ENCODE assay signal across 8 cellular contexts in genomic region chr10:87095241-87095945, GRCh38. TPM values are rescaled to one million over a fixed set of nuclear protein-coding genes. Genes with fewer than 3 reads are reported as not detected.
DNase-seq lines count a peak whose midpoint lies in the region; ATAC-seq lines count a peak whose summit lies in the region.

No MANE protein-coding gene starts in this region.

- peak overlapping the region; percentile 57 for H2BK5ac ChIP-seq in mesendoderm (ENCODE audit: low read length)

- peak overlapping the region; percentile 6 for H2AK5ac ChIP-seq in mesendoderm (ENCODE audit: low read length)

- H3K4ac ChIP-seq in mesendoderm (ENCODE audit: low read depth, low read length), result peak overlapping the region; percentile 70

- H2BK15ac ChIP-seq in mesendoderm (replicated peaks; ENCODE audit: low read depth), result no peak overlapping the region

- ATAC-seq in GM18508 (IDR thresholded peaks at IDR 0.05; ENCODE audit: insufficient read depth, unreplicated experiment) (peak; percentile 26), HG02973 (IDR thresholded peaks at IDR 0.05; ENCODE audit: unreplicated experiment) (peak; percentile 48)

- no CpG with 5 or more reads among the region's 59 CpGs for WGBS in mesendoderm (ENCODE audit: extremely low coverage, insufficient coverage, low lambda C conversion rate)

- peak overlapping the region; percentile 71 for H3K4me3 ChIP-seq in effector memory CD4-positive, alpha-beta T cell (ENCODE audit: insufficient read depth, low read depth, low read length, poor library complexity, severe bottlenecking)
- H3K4me3 ChIP-seq in mesendoderm (ENCODE audit: low read length), result peak overlapping the region; percentile 88

- H3K27me3 ChIP-seq in effector memory CD4-positive, alpha-beta T cell (replicated peaks; ENCODE audit: control insufficient read depth, insufficient read depth, low read length, poor library complexity, severe bottlenecking), result no peaks in the 10 kb centered on the region
- no peaks in the 10 kb centered on the region for H3K27me3 ChIP-seq in mesendoderm (ENCODE audit: insufficient read depth, low read length, poor library complexity)

- H3K18ac ChIP-seq in mesendoderm (ENCODE audit: low read length), result peak overlapping the region; percentile 81

- peaks cover 4% of the 10 kb centered on the region for H3K79me1 ChIP-seq in mesendoderm (ENCODE audit: low read length)

- H3K4me2 ChIP-seq in mesendoderm (ENCODE audit: low read length), result peak overlapping the region; percentile 63

- DNase-seq in A172 (ENCODE audit: low spot score) (peak; percentile 71), NCI-H526 (lab: John Stamatoyannopoulos, UW) (peak; percentile 8 to 71), mesendoderm (peak; percentile 84)
- peak; percentile 93 for DNase-seq in activated CD8-positive, alpha-beta memory T cell treated with anti-CD3 and anti-CD28 coated beads for 24 hours
- peak; percentile 67 to 71 (median 70) for DNase-seq in effector memory CD4-positive, alpha-beta T cell
- peak; percentile 48 for DNase-seq in stimulated activated CD8-positive, alpha-beta memory T cell treated with anti-CD3 and anti-CD28 coated beads, Interleukin-15, amount 100 ng/mL, for 24 hours (ENCODE audit: low read depth)

- no peak overlapping the region for H4K5ac ChIP-seq in mesendoderm (ENCODE audit: low read length)

- no peak overlapping the region for H4K8ac ChIP-seq in mesendoderm (ENCODE audit: low read depth, low read length)

- H3K79me2 ChIP-seq in mesendoderm (ENCODE audit: control insufficient read depth, insufficient read depth, low read length), result peaks cover 25% of the 10 kb centered on the region

- H2BK120ac ChIP-seq in mesendoderm (ENCODE audit: low read depth, low read length), result no peak overlapping the region

- peak overlapping the region; percentile 95 for H3K23ac ChIP-seq in mesendoderm (ENCODE audit: low read length)

- H3K36me3 ChIP-seq in effector memory CD4-positive, alpha-beta T cell (ENCODE audit: control insufficient read depth, insufficient read depth, low read length), result no peaks in the 10 kb centered on the region
- H3K36me3 ChIP-seq in mesendoderm (ENCODE audit: control insufficient read depth, insufficient read depth, low read length), result no peaks in the 10 kb centered on the region

- peak overlapping the region; percentile 98 for H3K56ac ChIP-seq in mesendoderm (ENCODE audit: low read length)

- peaks cover 29% of the 10 kb centered on the region for H3K4me1 ChIP-seq in effector memory CD4-positive, alpha-beta T cell (ENCODE audit: control insufficient read depth, insufficient read depth, low read length, poor library complexity, severe bottlenecking)
- H3K4me1 ChIP-seq in mesendoderm (ENCODE audit: control insufficient read depth, low read depth, low read length), result no peaks in the 10 kb centered on the region

- peak overlapping the region; percentile 91 for H3K27ac ChIP-seq in effector memory CD4-positive, alpha-beta T cell (ENCODE audit: insufficient read depth, low read length, poor library complexity, severe bottlenecking)
- peak overlapping the region; percentile 88 for H3K27ac ChIP-seq in mesendoderm (ENCODE audit: low read depth, low read length)

- H3K9me3 ChIP-seq in effector memory CD4-positive, alpha-beta T cell (ENCODE audit: control insufficient read depth, low read length), result no peaks in the 10 kb centered on the region

- H3K9ac ChIP-seq in mesendoderm (ENCODE audit: low read length), result peak overlapping the region; percentile 92

RNA-seq across cellular contexts. Expression of gene SHLD2, which starts 0.4 kb away (rescaled TPM):
- total RNA-seq in A172 (2014; rRNA removed; shearing (Covaris generic)), result 46.7 and 58.8 TPM in 2 replicates
- polyA plus RNA-seq in mesendoderm (2013, experiment 1 of 2), result 32.1 TPM
- polyA plus RNA-seq in mesendoderm (2013, experiment 2 of 2), result 31.4 TPM

RNA-seq across cellular contexts. Expression of gene GLUD1, which starts 0.8 kb away (rescaled TPM):
- total RNA-seq in A172 (2014; rRNA removed; shearing (Covaris generic)), result 188 and 202 TPM in 2 replicates
- polyA plus RNA-seq in mesendoderm (2013, experiment 1 of 2), result 61.6 TPM
- polyA plus RNA-seq in mesendoderm (2013, experiment 2 of 2), result 61.5 TPM

Comparison
In these comparisons a context has a peak if more than half of its experiments do, and no peak if none do; other contexts are left out.
1. Peak in every context shown above with its lines: DNase-seq, ATAC-seq, H3K4me3 ChIP-seq and H3K27ac ChIP-seq.
2. DNase-seq: peak in every context shown above with its lines; median percentile 93 in activated CD8-positive, alpha-beta memory T cell treated with anti-CD3 and anti-CD28 coated beads for 24 hours; 84 in mesendoderm; 71 in A172; 70 in effector memory CD4-positive, alpha-beta T cell; 48 in stimulated activated CD8-positive, alpha-beta memory T cell treated with anti-CD3 and anti-CD28 coated beads, Interleukin-15, amount 100 ng/mL, for 24 hours; 40 in NCI-H526.